In genomic region chr4:75391489-75392166, GRCh38 we compare ENCODE assay signal across 24 cellular contexts.
DNase-seq lines count a peak whose midpoint lies in the region; ATAC-seq and TF ChIP-seq lines count a peak whose summit lies in the region.
"Had no signal": no experiment of that assay in that cellular context is flagged by ENCODE, and none has a peak within 500 bp of the region (broad histone marks: within the 10 kb centered on the region; RNA-seq: fewer than 3 reads in every experiment).

No MANE protein-coding gene starts in this region.

- peak overlapping the region; percentile 36; the same call in 1 of the 2 replicates for H3K4me3 ChIP-seq in BLaER1
- H3K4me3 ChIP-seq in Karpas-422 (ENCODE audit: low read length), result peak overlapping the region; percentile 29; the same call in 1 of the 2 replicates
- H3K4me3 ChIP-seq: A549, PC-9 had no signal

- H3K4me1 Mint-ChIP-seq in WTC11, result peaks cover 16% of the 10 kb centered on the region
- peaks cover 17% of the 10 kb centered on the region for H3K4me1 Mint-ChIP-seq in nephron
- no peaks in the 10 kb centered on the region for H3K4me1 Mint-ChIP-seq in activated CD4-positive, alpha-beta T cell treated with anti-CD3 and anti-CD28 coated beads, Interleukin-2, amount 10 ng/mL, durations not matched to agents 24 days and 14 days
- H3K4me1 Mint-ChIP-seq: CD14-positive monocyte, T-helper 17 cell had no signal

- no peak overlapping the region for H3K27ac Mint-ChIP-seq in WTC11
- H3K27ac Mint-ChIP-seq in nephron, result peak overlapping the region; percentile 14 to 61 (median 60)
- no peak overlapping the region for H3K27ac Mint-ChIP-seq in activated CD4-positive, alpha-beta T cell treated with anti-CD3 and anti-CD28 coated beads, Interleukin-2, amount 10 ng/mL, durations not matched to agents 24 days and 14 days
- H3K27ac Mint-ChIP-seq: CD14-positive monocyte, T-helper 17 cell had no signal

- H3K27me3 ChIP-seq in BLaER1 (no peaks in the 10 kb centered on the region), Karpas-422 (ENCODE audit: low read length) (no peaks in the 10 kb centered on the region)

- DNase-seq in Karpas-422 (peak; percentile 79), WTC11 (ENCODE audit: low spot score) (no peak), germinal center (ENCODE audit: low spot score) (no peak)
- DNase-seq in activated CD4-positive, alpha-beta T cell treated with anti-CD3 and anti-CD28 coated beads, Interleukin-2, amount 10 ng/mL, durations not matched to agents 24 days and 14 days, result no peak
- DNase-seq: DMS79 treated with DMSO at 0.1 percent for 48 hours; GOT3; NCI-H1048; NCI-H1436 treated with DMSO at 0.1 percent for 48 hours; NCI-H2029; NCI-H2171; NCI-H446; NCI-H69; NK-92 treated with Interleukin-12 subunit alpha and Interleukin-12 subunit beta, amount 100 ng/mL, for 24 hours; PC-9; SIG-M5; T-helper 17 cell had no signal

- intact Hi-C loops in activated CD4-positive, alpha-beta T cell treated with anti-CD3 and anti-CD28 coated beads, Interleukin-2, amount 10 ng/mL, durations not matched to agents 24 days and 14 days (cut with micrococcal nuclease), result no loop called here

- H3K36me3 ChIP-seq in BLaER1 (no peaks in the 10 kb centered on the region), Karpas-422 (ENCODE audit: insufficient read depth, low read length) (no peaks in the 10 kb centered on the region)

- H3K27ac ChIP-seq in BLaER1 (no peak overlapping the region), Karpas-422 (ENCODE audit: low read length) (peak overlapping the region; percentile 41; the same call in 1 of the 2 replicates)
- H3K27ac ChIP-seq: A549, KMS-11, PC-9, RWPE1 had no signal

- H4K20me1 ChIP-seq in BLaER1 (no peaks in the 10 kb centered on the region), Karpas-422 (ENCODE audit: insufficient read depth, low read depth, low read length) (no peaks in the 10 kb centered on the region)

- CTCF ChIA-PET in WTC11 (lab: Charles Lee), result interaction anchor here (0.9 to 1.4 kb wide), 2 partner anchors 41 to 77 kb away, joined by 5 to 6 read pairs; no protein-coding TSS in a partner anchor

- POLR2A ChIA-PET in WTC11 (lab: Charles Lee), result no interaction called here

- H3K9me3 Mint-ChIP-seq in WTC11, result no peaks in the 10 kb centered on the region
- peaks cover 8% of the 10 kb centered on the region for H3K9me3 Mint-ChIP-seq in nephron
- no peaks in the 10 kb centered on the region for H3K9me3 Mint-ChIP-seq in activated CD4-positive, alpha-beta T cell treated with anti-CD3 and anti-CD28 coated beads, Interleukin-2, amount 10 ng/mL, durations not matched to agents 24 days and 14 days

- H3K9me3 ChIP-seq in BLaER1 (peaks cover 7% of the 10 kb centered on the region), Karpas-422 (ENCODE audit: low read length) (no peaks in the 10 kb centered on the region)
- H3K9me3 ChIP-seq: A549 had no signal

- TF ChIP-seq CTCF in WTC11 (IDR thresholded peaks at IDR 0.05) (no peak), nephron (IDR thresholded peaks at IDR 0.05; ENCODE audit: unreplicated experiment in 3 of 3) (no peak)

- H3K4me1 ChIP-seq in BLaER1 (peaks cover 25% of the 10 kb centered on the region), Karpas-422 (ENCODE audit: low read length) (peaks cover 19% of the 10 kb centered on the region)
- H3K4me1 ChIP-seq: A549 had no signal

- H3K79me2 ChIP-seq in Karpas-422 (ENCODE audit: low read length), result no peaks in the 10 kb centered on the region

- H3K4me3 Mint-ChIP-seq in WTC11, result no peak overlapping the region
- no peak overlapping the region for H3K4me3 Mint-ChIP-seq in nephron
- no peak overlapping the region for H3K4me3 Mint-ChIP-seq in activated CD4-positive, alpha-beta T cell treated with anti-CD3 and anti-CD28 coated beads, Interleukin-2, amount 10 ng/mL, durations not matched to agents 24 days and 14 days
- H3K4me3 Mint-ChIP-seq: CD14-positive monocyte, T-helper 17 cell had no signal

- H3K9ac ChIP-seq in BLaER1, result no peak overlapping the region; the same call in 1 of the 2 replicates
- H3K9ac ChIP-seq in Karpas-422 (ENCODE audit: low read length), result no peak overlapping the region
- H3K9ac ChIP-seq: KMS-11 had no signal

- H3K36me3 Mint-ChIP-seq in WTC11 (no peaks in the 10 kb centered on the region), nephron (ENCODE audit: low read depth) (no peaks in the 10 kb centered on the region)
- H3K36me3 Mint-ChIP-seq in activated CD4-positive, alpha-beta T cell treated with anti-CD3 and anti-CD28 coated beads, Interleukin-2, amount 10 ng/mL, durations not matched to agents 24 days and 14 days (ENCODE audit: low read depth), result no peaks in the 10 kb centered on the region
- H3K36me3 Mint-ChIP-seq: CD14-positive monocyte had no signal

- H3K9me2 ChIP-seq in Karpas-422 (replicated peaks; ENCODE audit: insufficient read depth, low read length), result no peaks in the 10 kb centered on the region

- ATAC-seq in WTC11, result peak; percentile 77
- no peak for ATAC-seq in SK-N-SH treated with all-trans-retinoic acid at 6 μM for 48 hours
- no peak for ATAC-seq in GM19351 (IDR thresholded peaks at IDR 0.05; ENCODE audit: unreplicated experiment)
- ATAC-seq: A549, T-helper 17 cell had no signal

- H3K4me2 ChIP-seq in BLaER1 (peak overlapping the region; percentile 83), Karpas-422 (ENCODE audit: low read depth, low read length, poor library complexity, severe bottlenecking) (peak overlapping the region; percentile 56)
- H3K4me2 ChIP-seq: A549, KMS-11, PC-9 had no signal

- H2AFZ ChIP-seq in Karpas-422 (ENCODE audit: low read length), result no peak overlapping the region
- H2AFZ ChIP-seq: PC-9 had no signal

- H3K27me3 Mint-ChIP-seq in WTC11 (ENCODE audit: low read depth) (peaks cover 44% of the 10 kb centered on the region), nephron (ENCODE audit: low read depth) (no peaks in the 10 kb centered on the region)
- no peaks in the 10 kb centered on the region for H3K27me3 Mint-ChIP-seq in activated CD4-positive, alpha-beta T cell treated with anti-CD3 and anti-CD28 coated beads, Interleukin-2, amount 10 ng/mL, durations not matched to agents 24 days and 14 days
- H3K27me3 Mint-ChIP-seq: T-helper 17 cell had no signal

TF ChIP-seq in WTC11, 78 proteins besides CTCF, POLR2A, EP300 and RAD21 (continues in another document):
- no peak for TF ChIP-seq ZBTB21 (CRISPR knock-in tag; IDR thresholded peaks at IDR 0.05; ENCODE audit: borderline replicate concordance)
- TF ChIP-seq PRRX2 (CRISPR knock-in tag; IDR thresholded peaks at IDR 0.05), result no peak
- no peak for TF ChIP-seq NR1H2 (CRISPR knock-in tag; IDR thresholded peaks at IDR 0.05)
- no peak for TF ChIP-seq TEAD4 (CRISPR knock-in tag; IDR thresholded peaks at IDR 0.05)
- no peak for TF ChIP-seq ZMAT4 (CRISPR knock-in tag; IDR thresholded peaks at IDR 0.05)
- no peak for TF ChIP-seq USF2 (CRISPR knock-in tag; IDR thresholded peaks at IDR 0.05)

TF ChIP-seq in SK-N-SH treated with all-trans-retinoic acid at 6 μM for 48 hours, 23 proteins besides CTCF, POLR2A, EP300 and RAD21:
- no peak for TF ChIP-seq CSRNP3 (CRISPR knock-in tag; IDR thresholded peaks at IDR 0.05)
- no peak for TF ChIP-seq BACH2 (CRISPR knock-in tag; IDR thresholded peaks at IDR 0.05; ENCODE audit: borderline replicate concordance)
- no peak for TF ChIP-seq ZFP3 (CRISPR knock-in tag; IDR thresholded peaks at IDR 0.05)
- TF ChIP-seq CSDC2 (CRISPR knock-in tag; IDR thresholded peaks at IDR 0.05), result no peak
- no peak for TF ChIP-seq TOX (CRISPR knock-in tag; IDR thresholded peaks at IDR 0.05; ENCODE audit: borderline replicate concordance)
- no peak for TF ChIP-seq RARB (CRISPR knock-in tag; IDR thresholded peaks at IDR 0.05)
TF ChIP-seq in SK-N-SH treated with all-trans-retinoic acid at 6 μM for 48 hours: peak in this region for 0.

Comparison
In these comparisons a context has a peak if more than half of its experiments do, and no peak if none do; other contexts are left out.
1. H3K27ac Mint-ChIP-seq: peak in nephron (3 of 3); none in WTC11 (single experiment) and activated CD4-positive, alpha-beta T cell treated with anti-CD3 and anti-CD28 coated beads, Interleukin-2, amount 10 ng/mL, durations not matched to agents 24 days and 14 days (single experiment).